ENCODE assay signal across 1 cellular context in the genomic region with DNA sequence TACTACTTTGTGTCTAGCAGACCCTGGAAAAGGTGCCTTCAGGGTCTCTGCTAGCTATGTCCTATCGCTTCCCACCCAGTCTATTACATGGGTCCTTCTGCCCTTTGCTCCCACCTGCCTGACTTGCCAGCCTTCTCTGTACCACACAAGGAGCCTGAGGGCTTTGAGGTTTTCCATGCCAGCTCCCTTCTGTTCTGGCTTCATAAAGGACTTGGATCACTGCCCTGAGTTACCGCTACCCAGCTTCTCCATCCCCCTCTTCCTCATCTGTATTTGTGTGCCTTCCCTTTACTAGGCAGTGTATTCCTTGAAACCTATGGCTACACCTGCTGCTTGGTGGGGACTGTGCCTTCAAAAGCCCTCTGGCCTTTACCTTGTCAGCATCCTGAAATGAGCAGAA.
TF ChIP-seq lines count a peak whose summit lies in the region.

No MANE protein-coding gene starts in this region.

TF ChIP-seq in HEK293, 187 proteins besides CTCF, POLR2A, EP300 and RAD21:
- TF ChIP-seq ZNF473 (tag by site-specific recombination; IDR thresholded peaks at IDR 0.05) (no peak), ZNF600 (tag by site-specific recombination; IDR thresholded peaks at IDR 0.05) (peak; percentile 44; the same call in 1 of the 2 replicates), ZNF776 (tag by site-specific recombination; IDR thresholded peaks at IDR 0.05; ENCODE audit: borderline replicate concordance) (no peak), ZNF37A (tag by site-specific recombination; IDR thresholded peaks at IDR 0.05) (no peak), SCRT1 (tag by site-specific recombination; IDR thresholded peaks at IDR 0.05; ENCODE audit: borderline replicate concordance) (no peak), ZNF433 (tag by site-specific recombination; IDR thresholded peaks at IDR 0.05; ENCODE audit: low read depth) (no peak), ZNF544 (tag by site-specific recombination; IDR thresholded peaks at IDR 0.05) (no peak)
- TF ChIP-seq, protein P1, sequence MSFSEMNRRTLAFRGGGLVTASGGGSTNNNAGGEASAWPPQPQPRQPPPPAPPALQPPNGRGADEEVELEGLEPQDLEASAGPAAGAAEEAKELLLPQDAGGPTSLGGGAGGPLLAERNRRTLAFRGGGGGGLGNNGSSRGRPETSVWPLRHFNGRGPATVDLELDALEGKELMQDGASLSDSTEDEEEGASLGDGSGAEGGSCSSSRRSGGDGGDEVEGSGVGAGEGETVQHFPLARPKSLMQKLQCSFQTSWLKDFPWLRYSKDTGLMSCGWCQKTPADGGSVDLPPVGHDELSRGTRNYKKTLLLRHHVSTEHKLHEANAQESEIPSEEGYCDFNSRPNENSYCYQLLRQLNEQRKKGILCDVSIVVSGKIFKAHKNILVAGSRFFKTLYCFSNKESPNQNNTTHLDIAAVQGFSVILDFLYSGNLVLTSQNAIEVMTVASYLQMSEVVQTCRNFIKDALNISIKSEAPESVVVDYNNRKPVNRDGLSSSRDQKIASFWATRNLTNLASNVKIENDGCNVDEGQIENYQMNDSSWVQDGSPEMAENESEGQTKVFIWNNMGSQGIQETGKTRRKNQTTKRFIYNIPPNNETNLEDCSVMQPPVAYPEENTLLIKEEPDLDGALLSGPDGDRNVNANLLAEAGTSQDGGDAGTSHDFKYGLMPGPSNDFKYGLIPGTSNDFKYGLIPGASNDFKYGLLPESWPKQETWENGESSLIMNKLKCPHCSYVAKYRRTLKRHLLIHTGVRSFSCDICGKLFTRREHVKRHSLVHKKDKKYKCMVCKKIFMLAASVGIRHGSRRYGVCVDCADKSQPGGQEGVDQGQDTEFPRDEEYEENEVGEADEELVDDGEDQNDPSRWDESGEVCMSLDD (tag by site-specific recombination; IDR thresholded peaks at IDR 0.05): no peak
- TF ChIP-seq, protein P2, sequence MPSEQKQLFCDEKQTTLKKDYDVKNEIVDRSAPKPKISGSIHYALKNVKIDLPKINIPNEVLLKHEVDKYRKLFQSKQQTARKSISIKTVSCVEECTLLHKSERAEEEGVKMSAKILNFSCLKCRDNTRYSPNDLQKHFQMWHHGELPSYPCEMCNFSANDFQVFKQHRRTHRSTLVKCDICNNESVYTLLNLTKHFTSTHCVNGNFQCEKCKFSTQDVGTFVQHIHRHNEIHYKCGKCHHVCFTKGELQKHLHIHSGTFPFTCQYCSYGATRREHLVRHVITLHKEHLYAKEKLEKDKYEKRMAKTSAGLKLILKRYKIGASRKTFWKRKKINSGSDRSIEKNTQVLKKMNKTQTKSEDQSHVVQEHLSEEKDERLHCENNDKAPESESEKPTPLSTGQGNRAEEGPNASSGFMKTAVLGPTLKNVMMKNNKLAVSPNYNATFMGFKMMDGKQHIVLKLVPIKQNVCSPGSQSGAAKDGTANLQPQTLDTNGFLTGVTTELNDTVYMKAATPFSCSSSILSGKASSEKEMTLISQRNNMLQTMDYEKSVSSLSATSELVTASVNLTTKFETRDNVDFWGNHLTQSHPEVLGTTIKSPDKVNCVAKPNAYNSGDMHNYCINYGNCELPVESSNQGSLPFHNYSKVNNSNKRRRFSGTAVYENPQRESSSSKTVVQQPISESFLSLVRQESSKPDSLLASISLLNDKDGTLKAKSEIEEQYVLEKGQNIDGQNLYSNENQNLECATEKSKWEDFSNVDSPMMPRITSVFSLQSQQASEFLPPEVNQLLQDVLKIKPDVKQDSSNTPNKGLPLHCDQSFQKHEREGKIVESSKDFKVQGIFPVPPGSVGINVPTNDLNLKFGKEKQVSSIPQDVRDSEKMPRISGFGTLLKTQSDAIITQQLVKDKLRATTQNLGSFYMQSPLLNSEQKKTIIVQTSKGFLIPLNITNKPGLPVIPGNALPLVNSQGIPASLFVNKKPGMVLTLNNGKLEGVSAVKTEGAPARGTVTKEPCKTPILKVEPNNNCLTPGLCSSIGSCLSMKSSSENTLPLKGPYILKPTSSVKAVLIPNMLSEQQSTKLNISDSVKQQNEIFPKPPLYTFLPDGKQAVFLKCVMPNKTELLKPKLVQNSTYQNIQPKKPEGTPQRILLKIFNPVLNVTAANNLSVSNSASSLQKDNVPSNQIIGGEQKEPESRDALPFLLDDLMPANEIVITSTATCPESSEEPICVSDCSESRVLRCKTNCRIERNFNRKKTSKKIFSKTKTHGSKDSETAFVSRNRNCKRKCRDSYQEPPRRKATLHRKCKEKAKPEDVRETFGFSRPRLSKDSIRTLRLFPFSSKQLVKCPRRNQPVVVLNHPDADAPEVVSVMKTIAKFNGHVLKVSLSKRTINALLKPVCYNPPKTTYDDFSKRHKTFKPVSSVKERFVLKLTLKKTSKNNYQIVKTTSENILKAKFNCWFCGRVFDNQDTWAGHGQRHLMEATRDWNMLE (tag by site-specific recombination; conservative IDR thresholded peaks at IDR 0.05; ENCODE audit: low read depth): no peak
